ENCODE assay signal across 40 cellular contexts in genomic region chr6:20146291-20146690, GRCh38.
"Had no signal": no experiment of that assay in that cellular context is flagged by ENCODE, and none has a peak within 500 bp of the region (broad histone marks: within the 10 kb centered on the region; RNA-seq: fewer than 3 reads in every experiment).

No MANE protein-coding gene starts in this region.

- DNase-seq: activated effector memory CD4-positive, alpha-beta T cell treated with anti-CD3 and anti-CD28 coated beads, Interleukin-2, amount 50 U/mL, for 16 hours; activated effector memory CD4-positive, alpha-beta T cell treated with Interleukin-2 at 50 U/mL for 16 hours; activated gamma-delta T cell; activated gamma-delta T cell treated with Interleukin-2 at 50 U/mL for 16 hours; activated naive CD4-positive, alpha-beta T cell; activated naive CD4-positive, alpha-beta T cell treated with anti-CD3 and anti-CD28 coated beads for 36 hours; activated naive CD4-positive, alpha-beta T cell treated with anti-CD3 and anti-CD28 coated beads, Interleukin-2, amount 10 ng/mL, durations not matched to agents 7 days and 5 days; activated naive CD4-positive, alpha-beta T cell treated with anti-CD3 and anti-CD28 coated beads, Interleukin-2, amount 50 U/mL, for 16 hours; activated naive CD4-positive, alpha-beta T cell treated with Interleukin-2 at 50 U/mL for 16 hours; activated naive CD8-positive, alpha-beta T cell treated with anti-CD3 and anti-CD28 coated beads for 36 hours; activated naive CD8-positive, alpha-beta T cell treated with anti-CD3 and anti-CD28 coated beads, Interleukin-2, amount 10 ng/mL, durations not matched to agents 7 days and 5 days; activated naive CD8-positive, alpha-beta T cell treated with anti-CD3 and anti-CD28 coated beads, Interleukin-2, amount 50 U/mL, for 24 hours; activated T-cell treated with anti-CD3 and anti-CD28 coated beads, Interleukin-2, amount 50 U/mL, for 1 hour; activated T-cell treated with anti-CD3 and anti-CD28 coated beads, Interleukin-2, amount 50 U/mL, for 24 hours; activated T-cell treated with anti-CD3 and anti-CD28 coated beads, Interleukin-2, amount 50 U/mL, for 4 hours; activated T-cell treated with anti-CD3 and anti-CD28 coated beads, Interleukin-2, amount 50 U/mL, for 48 hours; activated T-cell treated with anti-CD3 and anti-CD28 coated beads, Interleukin-2, amount 50 U/mL, for 72 hours; adrenal gland; amniotic stem cell; amygdala; anterior cingulate cortex; aorta; body of pancreas; brain microvascular endothelial cell; caudate nucleus; central memory CD4-positive, alpha-beta T cell; cerebellar nuclear complex had no signal

- H3K27ac Mint-ChIP-seq: activated naive CD4-positive, alpha-beta T cell treated with anti-CD3 and anti-CD28 coated beads for 36 hours; activated naive CD4-positive, alpha-beta T cell treated with anti-CD3 and anti-CD28 coated beads, Interleukin-2, amount 10 ng/mL, durations not matched to agents 7 days and 5 days; activated naive CD4-positive, alpha-beta T cell treated with anti-CD3 and anti-CD28 coated beads, Interleukin-2, amount 50 U/mL, for 24 hours; activated naive CD4-positive, alpha-beta T cell treated with anti-CD3 and anti-CD28 coated beads, Interleukin-2, amount 50 U/mL, for 72 hours; activated naive CD8-positive, alpha-beta T cell; activated naive CD8-positive, alpha-beta T cell treated with anti-CD3 and anti-CD28 coated beads for 36 hours; activated naive CD8-positive, alpha-beta T cell treated with anti-CD3 and anti-CD28 coated beads, Interleukin-2, amount 10 ng/mL, durations not matched to agents 7 days and 5 days; activated naive CD8-positive, alpha-beta T cell treated with anti-CD3 and anti-CD28 coated beads, Interleukin-2, amount 50 U/mL, for 24 hours; activated T-cell treated with anti-CD3 and anti-CD28 coated beads, Interleukin-2, amount 50 U/mL, for 24 hours; activated T-cell treated with anti-CD3 and anti-CD28 coated beads, Interleukin-2, amount 50 U/mL, for 72 hours; activated T-helper 1 cell treated with anti-CD3 and anti-CD28 coated beads, Interleukin-12 subunit alpha, Interleukin-12 subunit beta, Interleukin-2, Interleukin-4 antibody, amounts not matched to agents 30 ng/mL and 10 ng/mL and 1 ng/mL, durations not matched to agents 14 hours and 24 hours and 36 hours; activated T-helper 17 cell treated with anti-CD3 and anti-CD28 coated beads, Interleukin-2, amount 50 U/mL, for 72 hours; activated T-helper 2 cell treated with anti-CD3 and anti-CD28 coated beads, Interferon-gamma antibody, Interleukin-2, Interleukin-4, amounts not matched to agents 10 μg/mL and 5 μg/mL and 100 μg/mL, durations not matched to agents 14 hours and 24 hours and 36 hours; brain had no signal

- H3K36me3 ChIP-seq: adrenal gland, brain microvascular endothelial cell, breast epithelium had no signal

- H3K4me3 ChIP-seq: adrenal gland, ascending aorta, body of pancreas, breast epithelium, cardiac muscle cell had no signal

- H3K4me1 ChIP-seq: adrenal gland, ascending aorta, body of pancreas, breast epithelium had no signal

- H3K4me1 Mint-ChIP-seq: activated naive CD4-positive, alpha-beta T cell treated with anti-CD3 and anti-CD28 coated beads, Interleukin-2, amount 10 ng/mL, durations not matched to agents 7 days and 5 days; activated naive CD4-positive, alpha-beta T cell treated with anti-CD3 and anti-CD28 coated beads, Interleukin-2, amount 50 U/mL, for 24 hours; activated naive CD8-positive, alpha-beta T cell treated with anti-CD3 and anti-CD28 coated beads for 36 hours; activated naive CD8-positive, alpha-beta T cell treated with anti-CD3 and anti-CD28 coated beads, Interleukin-2, amount 10 ng/mL, durations not matched to agents 7 days and 5 days; activated naive CD8-positive, alpha-beta T cell treated with anti-CD3 and anti-CD28 coated beads, Interleukin-2, amount 50 U/mL, for 24 hours; brain; central memory CD8-positive, alpha-beta T cell had no signal

- H3K27me3 Mint-ChIP-seq: activated naive CD4-positive, alpha-beta T cell treated with anti-CD3 and anti-CD28 coated beads, Interleukin-2, amount 10 ng/mL, durations not matched to agents 7 days and 5 days; activated naive CD4-positive, alpha-beta T cell treated with anti-CD3 and anti-CD28 coated beads, Interleukin-2, amount 50 U/mL, for 24 hours; activated naive CD8-positive, alpha-beta T cell; activated naive CD8-positive, alpha-beta T cell treated with anti-CD3 and anti-CD28 coated beads for 36 hours; activated naive CD8-positive, alpha-beta T cell treated with anti-CD3 and anti-CD28 coated beads, Interleukin-2, amount 10 ng/mL, durations not matched to agents 7 days and 5 days; activated naive CD8-positive, alpha-beta T cell treated with anti-CD3 and anti-CD28 coated beads, Interleukin-2, amount 50 U/mL, for 24 hours; activated T-cell treated with anti-CD3 and anti-CD28 coated beads, Interleukin-2, amount 50 U/mL, for 24 hours; activated T-helper 17 cell treated with anti-CD3 and anti-CD28 coated beads, Interleukin-2, amount 50 U/mL, for 72 hours; central memory CD8-positive, alpha-beta T cell had no signal

- H3K36me3 Mint-ChIP-seq: brain had no signal

- H3K9me3 Mint-ChIP-seq: activated naive CD4-positive, alpha-beta T cell treated with anti-CD3 and anti-CD28 coated beads, Interleukin-2, amount 10 ng/mL, durations not matched to agents 7 days and 5 days; activated naive CD4-positive, alpha-beta T cell treated with anti-CD3 and anti-CD28 coated beads, Interleukin-2, amount 50 U/mL, for 24 hours; activated T-cell treated with anti-CD3 and anti-CD28 coated beads, Interleukin-2, amount 50 U/mL, for 4 hours; activated T-helper 17 cell treated with anti-CD3 and anti-CD28 coated beads, Interleukin-2, amount 50 U/mL, for 72 hours; brain; central memory CD8-positive, alpha-beta T cell had no signal

- H3K27me3 ChIP-seq: adrenal gland, ascending aorta, body of pancreas, brain microvascular endothelial cell, breast epithelium, cardiac muscle cell had no signal

- FAIRE-seq: astrocyte, bronchial epithelial cell had no signal

- H3K4me3 Mint-ChIP-seq: activated naive CD4-positive, alpha-beta T cell treated with anti-CD3 and anti-CD28 coated beads for 36 hours; activated naive CD4-positive, alpha-beta T cell treated with anti-CD3 and anti-CD28 coated beads, Interleukin-2, amount 10 ng/mL, durations not matched to agents 7 days and 5 days; activated naive CD4-positive, alpha-beta T cell treated with anti-CD3 and anti-CD28 coated beads, Interleukin-2, amount 50 U/mL, for 24 hours; activated naive CD8-positive, alpha-beta T cell; activated naive CD8-positive, alpha-beta T cell treated with anti-CD3 and anti-CD28 coated beads for 36 hours; activated naive CD8-positive, alpha-beta T cell treated with anti-CD3 and anti-CD28 coated beads, Interleukin-2, amount 10 ng/mL, durations not matched to agents 7 days and 5 days; activated naive CD8-positive, alpha-beta T cell treated with anti-CD3 and anti-CD28 coated beads, Interleukin-2, amount 50 U/mL, for 24 hours; activated T-cell treated with anti-CD3 and anti-CD28 coated beads, Interleukin-2, amount 50 U/mL, for 24 hours; activated T-cell treated with anti-CD3 and anti-CD28 coated beads, Interleukin-2, amount 50 U/mL, for 4 hours; activated T-cell treated with anti-CD3 and anti-CD28 coated beads, Interleukin-2, amount 50 U/mL, for 72 hours; activated T-helper 1 cell treated with anti-CD3 and anti-CD28 coated beads, Interleukin-12 subunit alpha, Interleukin-12 subunit beta, Interleukin-2, Interleukin-4 antibody, amounts not matched to agents 30 ng/mL and 10 ng/mL and 1 ng/mL, durations not matched to agents 14 hours and 24 hours and 36 hours; activated T-helper 17 cell treated with anti-CD3 and anti-CD28 coated beads, Interleukin-2, amount 50 U/mL, for 72 hours; brain; central memory CD8-positive, alpha-beta T cell had no signal

- H3K9me3 ChIP-seq: adrenal gland, ascending aorta, body of pancreas, breast epithelium had no signal

- ATAC-seq: activated naive CD8-positive, alpha-beta T cell treated with anti-CD3 and anti-CD28 coated beads, Interleukin-2, amount 50 U/mL, for 24 hours; activated T-cell treated with anti-CD3 and anti-CD28 coated beads, Interleukin-2, amount 50 U/mL, for 4 hours; activated T-cell treated with anti-CD3 and anti-CD28 coated beads, Interleukin-2, amount 50 U/mL, for 72 hours; activated T-helper 17 cell treated with anti-CD3 and anti-CD28 coated beads, Interleukin-2, amount 50 U/mL, for 72 hours; body of pancreas had no signal

- H3K27ac ChIP-seq: adrenal gland, ascending aorta, body of pancreas, brain microvascular endothelial cell, breast epithelium, cardiac muscle cell had no signal
